ENCODE assay signal across 8 cellular contexts in the genomic region with DNA sequence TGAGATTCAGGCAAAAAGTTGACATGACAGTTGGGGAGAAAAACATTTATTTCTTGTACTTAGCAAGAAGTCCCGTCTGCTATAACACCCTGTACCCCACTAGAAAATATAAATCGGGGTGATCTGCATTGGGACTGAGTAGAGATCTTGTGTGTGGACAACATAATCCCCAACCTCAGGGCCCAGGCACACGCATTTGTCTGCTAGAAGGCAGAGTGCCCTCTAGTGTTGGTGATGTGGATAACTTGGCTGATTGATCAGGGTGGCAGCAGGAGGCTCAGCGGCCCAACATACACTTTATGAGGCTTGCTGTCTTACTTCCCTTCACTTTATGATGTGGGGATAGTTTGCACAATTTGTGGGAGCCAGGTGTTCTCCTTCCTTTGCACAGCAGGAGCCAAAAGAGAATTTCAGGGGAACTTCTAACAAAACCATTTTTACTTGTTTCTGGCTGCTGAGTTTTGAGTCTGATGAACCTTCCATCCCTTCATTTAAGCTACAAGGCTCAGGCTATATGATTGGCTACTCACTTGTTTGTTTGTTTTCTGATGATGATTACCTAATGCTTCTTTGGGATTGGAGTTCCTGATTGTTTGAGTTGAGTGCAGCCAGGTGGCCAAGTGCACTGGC.
DNase-seq lines count a peak whose midpoint lies in the region; ATAC-seq, FAIRE-seq and TF ChIP-seq lines count a peak whose summit lies in the region.

No MANE protein-coding gene starts in this region.

- WGBS in hepatocyte (ENCODE audit: low lambda C conversion rate, missing lambda C conversion rate): 38% methylated on average over 4 of the region's 4 CpGs

- no peaks in the 10 kb centered on the region for H3K36me3 ChIP-seq in hepatocyte (replicated peaks; ENCODE audit: insufficient read depth, low read depth)

- H3K4me1 ChIP-seq in hepatocyte (ENCODE audit: insufficient read depth): no peaks in the 10 kb centered on the region

- H3K4me2 ChIP-seq in hepatocyte: no peak overlapping the region

- no peak for FAIRE-seq in D721Med (lab: Jason Lieb, UNC)

- H3K27me3 ChIP-seq in hepatocyte: no peaks in the 10 kb centered on the region

- no peak overlapping the region for H3K4me3 ChIP-seq in hepatocyte

- H3K27ac ChIP-seq in hepatocyte: no peak overlapping the region

- TF ChIP-seq CTCF in D721Med (IDR thresholded peaks at IDR 0.05; ENCODE audit: insufficient read depth, missing control alignments) (peak; percentile 28), hepatocyte (IDR thresholded peaks at IDR 0.05; ENCODE audit: poor library complexity) (peak; percentile 56)

- ATAC-seq in GM19025 (IDR thresholded peaks at IDR 0.05; ENCODE audit: low read depth, unreplicated experiment) (peak; percentile 65), HG03095 (IDR thresholded peaks at IDR 0.05; ENCODE audit: unreplicated experiment) (peak; percentile 85)

- no peak overlapping the region for H2AFZ ChIP-seq in hepatocyte

- no peak for DNase-seq in D721Med (ENCODE audit: insufficient read length, low spot score)
- DNase-seq in NCI-H446 treated with DMSO at 0.1 percent for 48 hours (lab: John Stamatoyannopoulos, UW): peak; percentile 52
- peak; percentile 16 for DNase-seq in activated naive CD4-positive, alpha-beta T cell treated with anti-CD3 and anti-CD28 coated beads, Interleukin-2, amount 50 U/mL, for 16 hours
- DNase-seq in hepatocyte (ENCODE audit: low spot score): peak; percentile 68
- peak in 2 of 3 donors; percentile 15 to 36 for DNase-seq in stimulated activated CD4-positive, alpha-beta T cell treated with anti-CD3 and anti-CD28 coated beads, Interleukin-12 subunit alpha, Interleukin-12 subunit beta, amount 100 ng/mL, for 48 hours (ENCODE audit: low read depth in 2 of 3, low spot score in 1 of 3)
- no peak for DNase-seq in effector CD8-positive, alpha-beta T cell (lab: John Stamatoyannopoulos, UW)

- no peaks in the 10 kb centered on the region for H3K79me2 ChIP-seq in hepatocyte

- no peaks in the 10 kb centered on the region for H3K9me2 ChIP-seq in hepatocyte (replicated peaks; ENCODE audit: insufficient read depth)

- no peaks in the 10 kb centered on the region for H4K20me1 ChIP-seq in hepatocyte (ENCODE audit: insufficient read depth, poor library complexity, severe bottlenecking)

- no peaks in the 10 kb centered on the region for H3K9me3 ChIP-seq in hepatocyte (ENCODE audit: low read depth)

Comparison
In these comparisons a context has a peak if more than half of its experiments do, and no peak if none do; other contexts are left out.
1. DNase-seq: peak in NCI-H446 treated with DMSO at 0.1 percent for 48 hours (single experiment), activated naive CD4-positive, alpha-beta T cell treated with anti-CD3 and anti-CD28 coated beads, Interleukin-2, amount 50 U/mL, for 16 hours (single experiment), hepatocyte (single experiment) and stimulated activated CD4-positive, alpha-beta T cell treated with anti-CD3 and anti-CD28 coated beads, Interleukin-12 subunit alpha, Interleukin-12 subunit beta, amount 100 ng/mL, for 48 hours (2 of 3); none in D721Med (single experiment) and effector CD8-positive, alpha-beta T cell (single experiment).